In the genomic region with DNA sequence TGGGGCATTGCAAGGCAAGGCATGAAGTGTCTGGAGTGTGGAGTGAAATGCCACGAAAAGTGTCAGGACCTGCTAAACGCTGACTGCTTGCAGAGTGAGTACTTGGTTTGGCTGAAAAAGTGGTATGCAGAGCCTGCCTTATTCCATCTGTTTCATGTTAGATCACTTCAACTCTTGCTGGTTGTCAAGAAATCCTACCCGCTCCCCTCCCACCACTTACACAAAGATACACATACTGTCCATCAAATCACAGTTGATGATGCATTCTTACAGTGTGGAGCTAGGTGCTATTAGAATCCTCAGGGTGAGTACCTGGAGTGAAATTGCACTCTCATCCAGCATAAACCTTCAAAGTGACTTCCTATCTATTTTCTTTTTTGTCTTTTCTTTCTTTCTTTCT, we compare ENCODE assay signal across 8 cellular contexts.
"Had no signal": no experiment of that assay in that cellular context is flagged by ENCODE, and none has a peak within 500 bp of the region (broad histone marks: within the 10 kb centered on the region; RNA-seq: fewer than 3 reads in every experiment).

No MANE protein-coding gene starts in this region.

- H3K4me2 ChIP-seq: KMS-11 had no signal

- ATAC-seq: HepG2, K562 had no signal

- H3K9ac ChIP-seq: KMS-11 had no signal

- H3K4me3 ChIP-seq: K562 had no signal

- H3K27ac ChIP-seq: HL-60, KMS-11 had no signal

- DNase-seq: IMR-90, KBM-7, KG1 had no signal

- FAIRE-seq: HepG2, HTR-8/SVneo, K562 had no signal
